8 cellular contexts compared by ENCODE assay signal in the genomic region with DNA sequence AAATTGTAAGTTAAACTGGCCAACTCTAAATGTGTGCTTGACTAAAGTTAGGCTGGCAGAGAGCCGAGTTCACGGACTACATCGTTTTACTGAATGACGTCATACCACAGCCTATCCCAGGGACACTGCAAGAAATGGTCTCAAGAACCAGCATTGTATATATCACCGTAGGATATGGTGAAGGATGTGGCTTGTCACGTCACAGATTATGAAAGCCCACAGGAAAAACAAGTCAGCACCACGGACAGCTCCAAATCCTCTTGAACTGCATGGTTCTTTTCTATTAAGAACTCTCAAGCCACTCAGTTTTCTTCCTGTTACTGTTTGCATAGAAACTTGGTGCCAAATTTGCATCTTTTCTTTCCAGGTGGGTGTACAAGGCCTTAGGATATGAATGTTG.
DNase-seq lines count a peak whose midpoint lies in the region; ATAC-seq and TF ChIP-seq lines count a peak whose summit lies in the region.

No MANE protein-coding gene starts in this region.

- no peaks in the 10 kb centered on the region for H3K9me3 ChIP-seq in Caco-2

- H3K36me3 ChIP-seq in Caco-2 (ENCODE audit: control insufficient read depth, insufficient read depth, low read length) = no peaks in the 10 kb centered on the region; the same call in 1 of the 2 replicates

- H3K27ac Mint-ChIP-seq in Caco-2 (ENCODE audit: unreplicated experiment) (no peak overlapping the region), progenitor cell of endocrine pancreas (no peak overlapping the region)

- H3K4me1 ChIP-seq in Caco-2 = no peaks in the 10 kb centered on the region

- CTCF ChIA-PET in Caco-2 (lab: Charles Lee) = no interaction called here

- no TSS peak for BruUV-seq in Caco-2 (replicated peaks; lab: Mats Ljungman, UMichigan)

- no peak overlapping the region for H3K4me3 ChIP-seq in Caco-2 (ENCODE audit: low read depth, low read length)
- H3K4me3 ChIP-seq in coronary artery = no peak overlapping the region

- H3K27me3 Mint-ChIP-seq in Caco-2 (ENCODE audit: insufficient read depth, unreplicated experiment) = no peaks in the 10 kb centered on the region
- no peaks in the 10 kb centered on the region for H3K27me3 Mint-ChIP-seq in progenitor cell of endocrine pancreas

- no peak for ATAC-seq in HG03139 (IDR thresholded peaks at IDR 0.05; ENCODE audit: unreplicated experiment)

- H3K9me3 Mint-ChIP-seq in Caco-2 (ENCODE audit: unreplicated experiment) = no peaks in the 10 kb centered on the region
- no peaks in the 10 kb centered on the region for H3K9me3 Mint-ChIP-seq in progenitor cell of endocrine pancreas (ENCODE audit: low read depth)

- H3K4me1 Mint-ChIP-seq in Caco-2 (ENCODE audit: low read depth, unreplicated experiment) (no peaks in the 10 kb centered on the region), progenitor cell of endocrine pancreas (ENCODE audit: low read depth) (no peaks in the 10 kb centered on the region)

- no peaks in the 10 kb centered on the region for H3K27me3 ChIP-seq in Caco-2 (replicated peaks; ENCODE audit: control insufficient read depth, insufficient read depth, low read length)

- H3K27ac ChIP-seq in coronary artery = no peak overlapping the region

- no peak for TF ChIP-seq POLR2A in erythroblast (IDR thresholded peaks at IDR 0.05; ENCODE audit: low read length)

- intact Hi-C loops in Caco-2 (cut with micrococcal nuclease; ENCODE audit: unreplicated experiment) = no loop called here

- POLR2A ChIA-PET in Caco-2 (lab: Charles Lee) = no interaction called here

- H3K4me3 Mint-ChIP-seq in Caco-2 (ENCODE audit: unreplicated experiment) = no peak overlapping the region
- no peak overlapping the region for H3K4me3 Mint-ChIP-seq in progenitor cell of endocrine pancreas (ENCODE audit: low read depth)

- DNase-seq in Caco-2 (peak; percentile 39 to 42), LHCN-M2 (ENCODE audit: low read depth) (peak; percentile 72), erythroblast (lab: John Stamatoyannopoulos, UW) (peak; percentile 68 to 75), progenitor cell of endocrine pancreas (ENCODE audit: low spot score, unreplicated experiment) (peak; percentile 63), coronary artery (ENCODE audit: low spot score) (no peak), ureter (ENCODE audit: low spot score) (no peak)
- DNase-seq in activated CD8-positive, alpha-beta memory T cell treated with anti-CD3 and anti-CD28 coated beads for 1 hour (ENCODE audit: extremely low read depth in 1 of 2, low read depth in 1 of 2) = peak; percentile 8 to 26

- H3K36me3 Mint-ChIP-seq in Caco-2 (ENCODE audit: insufficient read depth, unreplicated experiment) (no peaks in the 10 kb centered on the region), progenitor cell of endocrine pancreas (ENCODE audit: insufficient read depth) (peaks cover 14% of the 10 kb centered on the region)

- TF ChIP-seq CTCF in Caco-2 (IDR thresholded peaks at IDR 0.05; ENCODE audit: insufficient read depth in 1 of 2, low read depth in 1 of 2, low read length in 1 of 2, severe bottlenecking in 1 of 2, unreplicated experiment in 1 of 2) (no peak), progenitor cell of endocrine pancreas (IDR thresholded peaks at IDR 0.05; ENCODE audit: unreplicated experiment) (no peak), coronary artery (IDR thresholded peaks at IDR 0.05) (no peak)

Comparison
In these comparisons a context has a peak if more than half of its experiments do, and no peak if none do; other contexts are left out.
1. DNase-seq: peak in Caco-2 (2 of 2), LHCN-M2 (single experiment), activated CD8-positive, alpha-beta memory T cell treated with anti-CD3 and anti-CD28 coated beads for 1 hour (2 of 2), erythroblast (2 of 2) and progenitor cell of endocrine pancreas (single experiment); none in coronary artery (single experiment) and ureter (single experiment).